Comparison of ENCODE assay signal across 1 cellular context in genomic region chr10:2146079-2146478, GRCh38.
TF ChIP-seq lines count a peak whose summit lies in the region.

No MANE protein-coding gene starts in this region.

TF ChIP-seq in GM23338, 12 proteins besides CTCF, POLR2A, EP300 and RAD21 (continued from another document):
- TF ChIP-seq ZNF331 (CRISPR knock-in tag; IDR thresholded peaks at IDR 0.05; ENCODE audit: low read depth) (no peak), ETS1 (IDR thresholded peaks at IDR 0.05) (no peak)
